Comparison of ENCODE assay signal across 8 cellular contexts in the genomic region with DNA sequence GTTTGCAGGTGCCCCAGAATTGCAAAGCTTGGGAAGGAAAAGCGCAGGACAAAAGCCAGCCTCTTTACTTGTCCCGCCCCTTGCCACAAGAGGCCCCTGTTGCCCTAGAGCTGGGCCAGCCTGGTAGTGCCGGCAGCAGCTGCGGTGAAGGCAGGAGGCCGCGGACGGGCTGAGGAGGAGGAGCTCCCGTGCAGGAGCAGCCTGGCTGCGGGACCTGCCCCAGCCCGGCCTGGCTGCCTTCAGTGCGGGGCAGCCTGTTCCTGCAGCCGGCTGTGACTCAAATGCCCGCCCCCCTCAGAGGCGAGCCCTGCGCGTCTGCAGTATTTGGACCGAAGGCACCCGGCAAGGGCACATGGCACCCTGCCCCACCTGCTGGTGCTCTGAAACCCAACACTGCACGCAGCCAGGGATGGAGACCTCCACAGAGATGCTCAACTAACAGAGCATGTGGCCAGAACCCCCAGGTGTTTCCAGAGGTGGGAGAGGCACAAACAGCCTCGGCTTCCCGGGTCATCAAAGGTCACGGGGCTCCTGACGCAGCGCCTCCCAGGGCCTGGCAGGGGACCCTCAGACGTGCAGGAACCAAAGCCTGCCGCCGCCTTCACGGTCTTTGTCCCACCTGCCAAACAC. TPM values are rescaled to one million over a fixed set of nuclear protein-coding genes. Genes with fewer than 3 reads are reported as not detected.
DNase-seq lines count a peak whose midpoint lies in the region; ATAC-seq, FAIRE-seq and TF ChIP-seq lines count a peak whose summit lies in the region.

No MANE protein-coding gene starts in this region.

- H3K36me3 Mint-ChIP-seq in immature natural killer cell, result peaks cover 3 to 16% (median 6%) of the 10 kb centered on the region in 3 donors

- no peak for TF ChIP-seq POLR2A in spleen (IDR thresholded peaks at IDR 0.05)

- no peaks in the 10 kb centered on the region for H3K9me3 Mint-ChIP-seq in immature natural killer cell

- TF ChIP-seq CTCF in RWPE2 (IDR thresholded peaks at IDR 0.05; ENCODE audit: poor library complexity, severe bottlenecking), result no peak
- peak in 1 of 2 donors; percentile 2 for TF ChIP-seq CTCF in mammary epithelial cell (conservative IDR thresholded peaks at IDR 0.05 in 1 of 2, IDR thresholded peaks at IDR 0.05 in 1 of 2; ENCODE audit: extremely low read depth in 1 of 2, insufficient read depth in 1 of 2, low read depth in 1 of 2, low read length in 2 of 2)
- TF ChIP-seq CTCF in spleen (IDR thresholded peaks at IDR 0.05 in 8 of 11, conservative IDR thresholded peaks at IDR 0.05 in 3 of 11), result peak in 10 of 11 experiments; percentile 14 to 68 (median 56)

- H3K4me3 Mint-ChIP-seq in immature natural killer cell, result no peak overlapping the region

- FAIRE-seq in GM19239 (lab: Jason Lieb, UNC), result no peak

- 62% methylated on average over 20 of the region's 28 CpGs for WGBS in mammary epithelial cell (ENCODE audit: low coverage, missing lambda C conversion rate)
- WGBS in spleen, 5 donors, result 33 to 68% (median 48%) methylated on average over 18 to 28 of the region's 28 CpGs

- H3K9ac ChIP-seq in mammary epithelial cell (ENCODE audit: insufficient read depth, low read length), result no peak overlapping the region

- H3K27ac ChIP-seq in RWPE2 (ENCODE audit: poor library complexity, severe bottlenecking), result no peak overlapping the region
- H3K27ac ChIP-seq in mammary epithelial cell (ENCODE audit: insufficient read depth, low read depth, low read length), result no peak overlapping the region
- peak overlapping the region in 1 of 8 donors; percentile 31 for H3K27ac ChIP-seq in spleen

- H3K4me1 Mint-ChIP-seq in immature natural killer cell, result peaks cover 5% of the 10 kb centered on the region in 2 donors

- H3K4me3 ChIP-seq in RWPE2 (ENCODE audit: severe bottlenecking) (no peak overlapping the region), mammary epithelial cell (replicated peaks in 1 of 3; ENCODE audit: insufficient read depth in 1 of 3, low read depth in 2 of 3, low read length in 3 of 3) (no peak overlapping the region), spleen (peak overlapping the region in 2 of 8 donors; percentile 4 to 45)

- in situ Hi-C loops in mammary epithelial cell (cut with MboI; ENCODE audit: low sequenced_read_pairs in 2 of 2), result no loop called here

- H3K4me2 ChIP-seq in mammary epithelial cell (ENCODE audit: insufficient read depth, low read depth, low read length), result no peak overlapping the region

- peaks cover 0 to 9% (median 0%) of the 10 kb centered on the region in 3 donors for H3K27me3 Mint-ChIP-seq in immature natural killer cell (ENCODE audit: low read depth in 3 of 3)

- dilution Hi-C loops in mammary epithelial cell (cut with HindIII; ENCODE audit: low sequenced_read_pairs), result no loop called here

- peak; percentile 70 for DNase-seq in COLO668 (lab: John Stamatoyannopoulos, UW; ENCODE audit: unreplicated experiment)
- DNase-seq in GM19239 (ENCODE audit: insufficient read length, low spot score), result peak; percentile 78
- DNase-seq in RWPE2 (ENCODE audit: low spot score), result no peak
- DNase-seq in mammary epithelial cell, result peak; percentile 44
- peak; percentile 36 to 63 (median 44) for DNase-seq in immature natural killer cell
- DNase-seq in spleen, result peak; percentile 94
- no peak for DNase-seq in KG1 (lab: John Stamatoyannopoulos, UW)

- H3K36me3 ChIP-seq in RWPE2 (ENCODE audit: low read depth) (peaks cover 39% of the 10 kb centered on the region), mammary epithelial cell (ENCODE audit: insufficient read depth, low read length) (peaks cover 18% of the 10 kb centered on the region), spleen (peaks cover 6 to 98% (median 65%) of the 10 kb centered on the region in 6 donors)

- H3K27ac Mint-ChIP-seq in immature natural killer cell, result peak overlapping the region in 1 of 6 donors; percentile 29

- intact Hi-C loops in mammary epithelial cell (cut with micrococcal nuclease) (no loop called here), spleen (cut with DNase I; ENCODE audit: low total_unique reads) (no loop called here)

- CTCF ChIA-PET in mammary epithelial cell (lab: Charles Lee; ENCODE audit: low non-redundant PET), result interaction anchor here (0.6 to 0.7 kb wide), 2 partner anchors 38 to 173 kb away, joined by 3 to 5 read pairs; no protein-coding TSS in a partner anchor

- BruUV-seq in mammary epithelial cell (replicated peaks; lab: Mats Ljungman, UMichigan), result no TSS peak

- no peak overlapping the region for H2AFZ ChIP-seq in mammary epithelial cell (ENCODE audit: low read depth, low read length)

- H3K4me1 ChIP-seq in RWPE2 (ENCODE audit: insufficient read depth, poor library complexity, severe bottlenecking) (no peaks in the 10 kb centered on the region), mammary epithelial cell (ENCODE audit: insufficient read depth, low read length) (no peaks in the 10 kb centered on the region), spleen (peaks cover 0 to 47% (median 18%) of the 10 kb centered on the region in 6 donors)

- no peaks in the 10 kb centered on the region for H3K27me3 ChIP-seq in RWPE2 (ENCODE audit: insufficient read depth, poor library complexity, severe bottlenecking)
- no peaks in the 10 kb centered on the region for H3K27me3 ChIP-seq in mammary epithelial cell (ENCODE audit: insufficient read depth, low read length)
- H3K27me3 ChIP-seq in spleen (replicated peaks in 1 of 7), result no peaks in the 10 kb centered on the region

- H3K79me2 ChIP-seq in mammary epithelial cell (ENCODE audit: insufficient read depth, low read length), result no peaks in the 10 kb centered on the region

- H3K9me3 ChIP-seq in RWPE2 (ENCODE audit: severe bottlenecking) (no peaks in the 10 kb centered on the region), mammary epithelial cell (replicated peaks; ENCODE audit: insufficient read depth, low read length) (no peaks in the 10 kb centered on the region), spleen (no peaks in the 10 kb centered on the region)

- ATAC-seq in HG03342 (IDR thresholded peaks at IDR 0.05; ENCODE audit: unreplicated experiment), result peak; percentile 71
- peak; percentile 42 for ATAC-seq in RWPE2 (ENCODE audit: low read depth)

- H4K20me1 ChIP-seq in mammary epithelial cell (ENCODE audit: insufficient read depth, low read length), result no peaks in the 10 kb centered on the region

RNA-seq across cellular contexts. Expression of a gene that starts 29.7 kb away (rescaled TPM):
- total RNA-seq in mammary epithelial cell (10 to 100 TPM; 18.3 to 27.0 TPM), spleen (10 to 100 TPM; 27.1 to 35.5 (median 34.0) TPM)
- polyA plus RNA-seq in mammary epithelial cell (19.5 TPM), immature natural killer cell (10 to 100 TPM in 1 of 3 donors, 1 to 10 TPM in 2; 4.4 to 13.4 (median 7.7) TPM), spleen (10 to 100 TPM; 25.1 to 40.9 (median 35.8) TPM)
- 7.5 TPM for polyA minus RNA-seq in mammary epithelial cell

Comparison
In these comparisons a context has a peak if more than half of its experiments do, and no peak if none do; other contexts are left out.
1. DNase-seq: peak in COLO668 (single experiment), GM19239 (single experiment), mammary epithelial cell (single experiment), immature natural killer cell (3 of 3) and spleen (single experiment); none in RWPE2 (single experiment) and KG1 (single experiment).